Comparison of ENCODE assay signal across 8 cellular contexts in genomic region chr1:244450597-244451538, GRCh38. TPM values are rescaled to one million over a fixed set of nuclear protein-coding genes. Genes with fewer than 3 reads are reported as not detected.
DNase-seq lines count a peak whose midpoint lies in the region; ATAC-seq lines count a peak whose summit lies in the region.

No MANE protein-coding gene starts in this region.

- ATAC-seq in HG02943 (IDR thresholded peaks at IDR 0.05; ENCODE audit: low read depth, unreplicated experiment), result peak; percentile 12

- peak overlapping the region; percentile 90 for H3K27ac ChIP-seq in epithelial cell of prostate

- DNase-seq in NCI-H524 (lab: John Stamatoyannopoulos, UW) (peak; percentile 27 to 49), NCI-H524 treated with DMSO at 0.1 percent for 48 hours (lab: John Stamatoyannopoulos, UW) (no peak), NCI-H774 (lab: John Stamatoyannopoulos, UW) (peak; percentile 29), activated T-cell treated with anti-CD3 and anti-CD28 coated beads for 24 hours (ENCODE audit: low read depth) (peak; percentile 40), epithelial cell of prostate (ENCODE audit: low read depth, low spot score) (no peak), mucosa of gallbladder (ENCODE audit: low spot score) (peak; percentile 34)
- DNase-seq in stimulated activated naive CD4-positive, alpha-beta T cell (lab: John Stamatoyannopoulos, UW), result peak; percentile 30 to 85 (median 61)

RNA-seq across cellular contexts. Expression of gene ADSS2, which starts 0.8 kb away (rescaled TPM):
- 32.4 TPM for total RNA-seq in mucosa of gallbladder

RNA-seq across cellular contexts. Expression of gene CATSPERE, which starts 10.2 kb away (rescaled TPM):
- total RNA-seq in mucosa of gallbladder, result 0.72 TPM

Comparison
In these comparisons a context has a peak if more than half of its experiments do, and no peak if none do; other contexts are left out.
1. DNase-seq: peak in NCI-H524 (2 of 2), NCI-H774 (single experiment), activated T-cell treated with anti-CD3 and anti-CD28 coated beads for 24 hours (single experiment), mucosa of gallbladder (single experiment) and stimulated activated naive CD4-positive, alpha-beta T cell (6 of 6); none in NCI-H524 treated with DMSO at 0.1 percent for 48 hours (single experiment) and epithelial cell of prostate (single experiment).